8 cellular contexts compared by ENCODE assay signal in genomic region chr1:38138498-38139233, GRCh38.
DNase-seq lines count a peak whose midpoint lies in the region; ATAC-seq and TF ChIP-seq lines count a peak whose summit lies in the region.

No MANE protein-coding gene starts in this region.

- ATAC-seq in lung (ENCODE audit: insufficient read depth, low FRiP score), result peak; percentile 70
- no peak for ATAC-seq in HG03457 (IDR thresholded peaks at IDR 0.05; ENCODE audit: unreplicated experiment)

- H3K27ac ChIP-seq in lung (ENCODE audit: low read depth in 1 of 2, low read length in 1 of 2), result peak overlapping the region in 1 of 2 donors; percentile 21

- peaks cover 0 to 16% of the 10 kb centered on the region in 2 donors for H3K4me1 ChIP-seq in lung (ENCODE audit: control insufficient read depth in 2 of 2, insufficient read depth in 2 of 2, low read length in 2 of 2)

- 33 to 60% methylated on average over 6 of the region's 6 CpGs for WGBS in lung, 2 donors

- no peaks in the 10 kb centered on the region for H3K27me3 ChIP-seq in lung (ENCODE audit: control insufficient read depth, insufficient read depth)

- DNase-seq in SIG-M5 treated with dmso at 0.1 percent for 504 hours (lab: John Stamatoyannopoulos, UW; ENCODE audit: unreplicated experiment) (peak; percentile 27), SIG-M5 (lab: John Stamatoyannopoulos, UW) (no peak), dedifferentiated amniotic fluid mesenchymal stem cell (ENCODE audit: extremely low spot score) (peak; percentile 97), lung (ENCODE audit: low spot score) (peak; percentile 83), KBM-7 (no peak)
- DNase-seq in stimulated activated CD4-positive, alpha-beta T cell treated with anti-CD3 and anti-CD28 coated beads, Interleukin-12 subunit alpha, Interleukin-12 subunit beta, amount 100 ng/mL, for 4 hours, result no peak
- DNase-seq in stimulated activated CD4-positive, alpha-beta T cell treated with anti-CD3 and anti-CD28 coated beads, Interleukin-2, amount 100 ng/mL, for 48 hours, result no peak

- H3K4me3 ChIP-seq in lung, result no peak overlapping the region

- H3K36me3 ChIP-seq in lung (ENCODE audit: control insufficient read depth in 2 of 2, insufficient read depth in 2 of 2, low read length in 2 of 2), result no peaks in the 10 kb centered on the region

- no peak for TF ChIP-seq CTCF in lung (IDR thresholded peaks at IDR 0.05; ENCODE audit: control extremely low read depth, extremely low read depth)

- in situ Hi-C loops in KBM-7 (cut with MboI; ENCODE audit: low pct_unique_long_range_greater_than_20kb, low sequenced_read_pairs), result no loop called here

- H3K9me3 ChIP-seq in lung (ENCODE audit: control insufficient read depth in 2 of 2, insufficient read depth in 1 of 2, low read length in 1 of 2), result no peaks in the 10 kb centered on the region

Comparison
In these comparisons a context has a peak if more than half of its experiments do, and no peak if none do; other contexts are left out.
1. DNase-seq: peak in SIG-M5 treated with dmso at 0.1 percent for 504 hours (single experiment), dedifferentiated amniotic fluid mesenchymal stem cell (single experiment) and lung (single experiment); none in SIG-M5 (single experiment), KBM-7 (single experiment), stimulated activated CD4-positive, alpha-beta T cell treated with anti-CD3 and anti-CD28 coated beads, Interleukin-12 subunit alpha, Interleukin-12 subunit beta, amount 100 ng/mL, for 4 hours (single experiment) and stimulated activated CD4-positive, alpha-beta T cell treated with anti-CD3 and anti-CD28 coated beads, Interleukin-2, amount 100 ng/mL, for 48 hours (0 of 2).